24 cellular contexts compared by ENCODE assay signal in genomic region chr17:82025401-82026107, GRCh38. TPM values are rescaled to one million over a fixed set of nuclear protein-coding genes. Genes with fewer than 3 reads are reported as not detected.
DNase-seq lines count a peak whose midpoint lies in the region; ATAC-seq and TF ChIP-seq lines count a peak whose summit lies in the region.
"Had no signal": no experiment of that assay in that cellular context is flagged by ENCODE, and none has a peak within 500 bp of the region (broad histone marks: within the 10 kb centered on the region; RNA-seq: fewer than 3 reads in every experiment).

No MANE protein-coding gene starts in this region.

- POLR2A ChIA-PET in activated CD4-positive, alpha-beta memory T cell treated with anti-CD3 and anti-CD28 coated beads, Interleukin-2, amount 10 ng/mL, durations not matched to agents 7 days and 5 days (lab: Charles Lee) = interaction anchor here (1.2 to 2.3 kb wide), 2 partner anchors 12 to 203 kb away, joined by 3 to 8 read pairs; partner anchors contain the start of genes DCXR and SLC16A3
- POLR2A ChIA-PET in activated CD4-positive, alpha-beta memory T cell treated with anti-CD3 and anti-CD28 coated beads for 36 hours (lab: Charles Lee) = no interaction called here

- H3K27me3 ChIP-seq in liver (ENCODE audit: control insufficient read depth in 4 of 4, insufficient read depth in 4 of 4, low read length in 3 of 4) = no peaks in the 10 kb centered on the region
- H3K27me3 ChIP-seq in right cardiac atrium (ENCODE audit: control insufficient read depth, insufficient read depth) = no peaks in the 10 kb centered on the region
- H3K27me3 ChIP-seq: BE2C had no signal

- H3K9ac ChIP-seq in liver (ENCODE audit: low read depth in 1 of 2, low read length in 2 of 2) = no peak overlapping the region
- H3K9ac ChIP-seq: GM23248, KMS-11 had no signal

- no peaks in the 10 kb centered on the region for H3K36me3 ChIP-seq in liver (ENCODE audit: control insufficient read depth in 4 of 4, insufficient read depth in 3 of 4, low read depth in 1 of 4, low read length in 3 of 4)
- H3K36me3 ChIP-seq: BE2C had no signal

- H3K27ac Mint-ChIP-seq in activated CD4-positive, alpha-beta memory T cell treated with anti-CD3 and anti-CD28 coated beads, Interleukin-2, amount 10 ng/mL, durations not matched to agents 7 days and 5 days = no peak overlapping the region
- H3K27ac Mint-ChIP-seq in activated CD4-positive, alpha-beta memory T cell treated with anti-CD3 and anti-CD28 coated beads for 36 hours = no peak overlapping the region
- peak overlapping the region; percentile 13; the same call in 1 of the 2 replicates for H3K27ac Mint-ChIP-seq in HFFc6
- peak overlapping the region; percentile 31 for H3K27ac Mint-ChIP-seq in stimulated activated naive B cell treated with anti-CD40 and anti-IgM and Interleukin-4, amounts not matched to agents 10 μg/mL and 1 μg/mL and 100 μg/mL, for 72 hours
- H3K27ac Mint-ChIP-seq: CD4-positive, alpha-beta memory T cell; H9 had no signal

- peaks cover 12% of the 10 kb centered on the region for H3K36me3 Mint-ChIP-seq in activated CD4-positive, alpha-beta memory T cell treated with anti-CD3 and anti-CD28 coated beads, Interleukin-2, amount 10 ng/mL, durations not matched to agents 7 days and 5 days (ENCODE audit: low read depth)
- peaks cover 1% of the 10 kb centered on the region for H3K36me3 Mint-ChIP-seq in activated CD4-positive, alpha-beta memory T cell treated with anti-CD3 and anti-CD28 coated beads for 36 hours
- H3K36me3 Mint-ChIP-seq in HFFc6 (ENCODE audit: low read depth) = no peaks in the 10 kb centered on the region
- H3K36me3 Mint-ChIP-seq in stimulated activated naive B cell treated with anti-CD40 and anti-IgM and Interleukin-4, amounts not matched to agents 10 μg/mL and 1 μg/mL and 100 μg/mL, for 72 hours = peaks cover 20 to 30% of the 10 kb centered on the region in 2 donors

- peak overlapping the region; percentile 3 for H3K4me3 Mint-ChIP-seq in activated CD4-positive, alpha-beta memory T cell treated with anti-CD3 and anti-CD28 coated beads, Interleukin-2, amount 10 ng/mL, durations not matched to agents 7 days and 5 days
- H3K4me3 Mint-ChIP-seq in activated CD4-positive, alpha-beta memory T cell treated with anti-CD3 and anti-CD28 coated beads for 36 hours = no peak overlapping the region
- no peak overlapping the region for H3K4me3 Mint-ChIP-seq in HFFc6
- H3K4me3 Mint-ChIP-seq in stimulated activated naive B cell treated with anti-CD40 and anti-IgM and Interleukin-4, amounts not matched to agents 10 μg/mL and 1 μg/mL and 100 μg/mL, for 72 hours = no peak overlapping the region

- 96% methylated on average over 25 of the region's 25 CpGs for WGBS in liver
- WGBS in right cardiac atrium = 93% methylated on average over 25 of the region's 25 CpGs

- no peak overlapping the region for H3K4me3 ChIP-seq in liver (ENCODE audit: low read depth in 1 of 3, low read length in 3 of 3)
- no peak overlapping the region for H3K4me3 ChIP-seq in right cardiac atrium (ENCODE audit: low read length)
- H3K4me3 ChIP-seq: A549, GM23248 had no signal

- H3K9me3 Mint-ChIP-seq in activated CD4-positive, alpha-beta memory T cell treated with anti-CD3 and anti-CD28 coated beads, Interleukin-2, amount 10 ng/mL, durations not matched to agents 7 days and 5 days = no peaks in the 10 kb centered on the region
- no peaks in the 10 kb centered on the region for H3K9me3 Mint-ChIP-seq in activated CD4-positive, alpha-beta memory T cell treated with anti-CD3 and anti-CD28 coated beads for 36 hours
- no peaks in the 10 kb centered on the region for H3K9me3 Mint-ChIP-seq in HFFc6
- H3K9me3 Mint-ChIP-seq in stimulated activated naive B cell treated with anti-CD40 and anti-IgM and Interleukin-4, amounts not matched to agents 10 μg/mL and 1 μg/mL and 100 μg/mL, for 72 hours = no peaks in the 10 kb centered on the region
- H3K9me3 Mint-ChIP-seq: CD4-positive, alpha-beta memory T cell had no signal

- no peak for DNase-seq in activated CD4-positive, alpha-beta memory T cell treated with anti-CD3 and anti-CD28 coated beads, Interleukin-2, amount 10 ng/mL, durations not matched to agents 7 days and 5 days
- no peak for DNase-seq in activated CD4-positive, alpha-beta memory T cell treated with anti-CD3 and anti-CD28 coated beads for 36 hours
- DNase-seq in HFFc6 (no peak), Right ventricle myocardium superior (no peak), anterior cingulate cortex (lab: John Stamatoyannopoulos, UW) (no peak), right cardiac atrium (no peak)
- DNase-seq in stimulated activated naive B cell treated with anti-CD40 and anti-IgM and Interleukin-4, amounts not matched to agents 10 μg/mL and 1 μg/mL and 100 μg/mL, for 72 hours = no peak
- DNase-seq: BE2C; Caco-2; CD4-positive, alpha-beta memory T cell; DMS153; H9; IMR-90; NCI-H1105; NCI-H1694; NCI-H2081; NCI-H2171; NCI-H524 treated with DMSO at 0.1 percent for 48 hours; OCI-M1; SHP77 had no signal

- H3K9me3 ChIP-seq in liver (ENCODE audit: control insufficient read depth in 4 of 4, low read length in 3 of 4) (no peaks in the 10 kb centered on the region), right cardiac atrium (ENCODE audit: control insufficient read depth, low read length) (no peaks in the 10 kb centered on the region)
- H3K9me3 ChIP-seq: A549, BE2C, Caco-2 had no signal

- intact Hi-C loops in activated CD4-positive, alpha-beta memory T cell treated with anti-CD3 and anti-CD28 coated beads for 36 hours (cut with micrococcal nuclease) = no loop called here
- intact Hi-C loops in Right ventricle myocardium superior (cut with DNase I) (no loop called here), right cardiac atrium (cut with DNase I) (loop anchor here in 1 of 4 donors (5.0 kb wide), 1 partner anchor 127 kb away; no protein-coding TSS in a partner anchor)

- H3K27ac ChIP-seq in liver (ENCODE audit: low read depth in 1 of 2, low read length in 2 of 2) = peak overlapping the region; percentile 65 to 76
- no peak overlapping the region for H3K27ac ChIP-seq in right cardiac atrium (ENCODE audit: low read length)
- H3K27ac ChIP-seq: A549, GM23248, KMS-11 had no signal

- CTCF ChIA-PET in activated CD4-positive, alpha-beta memory T cell treated with anti-CD3 and anti-CD28 coated beads, Interleukin-2, amount 10 ng/mL, durations not matched to agents 7 days and 5 days (lab: Charles Lee) = interaction anchor here (1.5 kb wide), 1 partner anchor 12 kb away, joined by 7 read pairs; the partner anchor contains the start of gene DCXR
- CTCF ChIA-PET in activated CD4-positive, alpha-beta memory T cell treated with anti-CD3 and anti-CD28 coated beads for 36 hours (lab: Charles Lee) = interaction anchor here (1.9 kb wide), 1 partner anchor 66 kb away, joined by 9 read pairs; no protein-coding TSS in a partner anchor

- H3K27me3 Mint-ChIP-seq in activated CD4-positive, alpha-beta memory T cell treated with anti-CD3 and anti-CD28 coated beads, Interleukin-2, amount 10 ng/mL, durations not matched to agents 7 days and 5 days = no peaks in the 10 kb centered on the region
- no peaks in the 10 kb centered on the region for H3K27me3 Mint-ChIP-seq in activated CD4-positive, alpha-beta memory T cell treated with anti-CD3 and anti-CD28 coated beads for 36 hours
- H3K27me3 Mint-ChIP-seq in HFFc6 (ENCODE audit: insufficient read depth) = peaks cover 6% of the 10 kb centered on the region
- H3K27me3 Mint-ChIP-seq in stimulated activated naive B cell treated with anti-CD40 and anti-IgM and Interleukin-4, amounts not matched to agents 10 μg/mL and 1 μg/mL and 100 μg/mL, for 72 hours = peaks cover 4 to 23% of the 10 kb centered on the region in 2 donors
- H3K27me3 Mint-ChIP-seq: CD4-positive, alpha-beta memory T cell had no signal

- no peak for ATAC-seq in stimulated activated naive B cell treated with anti-CD40 and anti-IgM and Interleukin-4, amounts not matched to agents 10 μg/mL and 1 μg/mL and 100 μg/mL, for 72 hours (replicated peaks)
- ATAC-seq in Right ventricle myocardium superior (ENCODE audit: poor library complexity) = no peak
- ATAC-seq in right cardiac atrium = no peak
- ATAC-seq: A549 had no signal

- TF ChIP-seq CTCF in HFFc6 (IDR thresholded peaks at IDR 0.05) (no peak), liver (IDR thresholded peaks at IDR 0.05; ENCODE audit: low read depth, low read length, missing input control) (no peak)

- H3K4me1 ChIP-seq in liver (ENCODE audit: control insufficient read depth in 4 of 4, insufficient read depth in 4 of 4, low read length in 3 of 4) = peaks cover 22 to 70% (median 51%) of the 10 kb centered on the region in 4 donors
- peaks cover 3% of the 10 kb centered on the region for H3K4me1 ChIP-seq in right cardiac atrium (ENCODE audit: control insufficient read depth, insufficient read depth, low read length)

- no peak for TF ChIP-seq RAD21 in liver (IDR thresholded peaks at IDR 0.05)

- H3K4me1 Mint-ChIP-seq in activated CD4-positive, alpha-beta memory T cell treated with anti-CD3 and anti-CD28 coated beads, Interleukin-2, amount 10 ng/mL, durations not matched to agents 7 days and 5 days = peaks cover 44% of the 10 kb centered on the region
- peaks cover 29% of the 10 kb centered on the region for H3K4me1 Mint-ChIP-seq in activated CD4-positive, alpha-beta memory T cell treated with anti-CD3 and anti-CD28 coated beads for 36 hours (ENCODE audit: low read depth)
- H3K4me1 Mint-ChIP-seq in HFFc6 (ENCODE audit: low read depth) = peaks cover 17% of the 10 kb centered on the region
- peaks cover 25 to 38% of the 10 kb centered on the region in 2 donors for H3K4me1 Mint-ChIP-seq in stimulated activated naive B cell treated with anti-CD40 and anti-IgM and Interleukin-4, amounts not matched to agents 10 μg/mL and 1 μg/mL and 100 μg/mL, for 72 hours

RNA-seq across cellular contexts. Expression of gene LRRC45, which starts 2.4 kb away (rescaled TPM):
- total RNA-seq in activated CD4-positive, alpha-beta memory T cell treated with anti-CD3 and anti-CD28 coated beads, Interleukin-2, amount 10 ng/mL, durations not matched to agents 7 days and 5 days = 10 to 100 TPM; 34.8 to 35.5 TPM
- total RNA-seq in activated CD4-positive, alpha-beta memory T cell treated with anti-CD3 and anti-CD28 coated beads for 36 hours = 10 to 100 TPM; 16.3 to 19.0 TPM
- total RNA-seq in HFFc6 (2021; fragmentation: NEBNext Ultra II Directional; extraction: Animal tissue kit (Norgen Biotek cat#: 25700)) = 10 to 100 TPM in 3 of 6 experiments, 1 to 10 TPM in 3; 6.8 to 10.5 (median 10.0) TPM
- total RNA-seq in liver = 10 to 100 TPM in 1 of 2 donors, 1 to 10 TPM in 1; 7.2 to 14.1 TPM
- polyA plus RNA-seq in liver = 1 to 10 TPM; 4.0 to 6.8 TPM
- 4.7 TPM for total RNA-seq in Right ventricle myocardium superior
- 1 to 10 TPM; 3.2 to 6.7 (median 6.0) TPM for total RNA-seq in right cardiac atrium
- polyA plus RNA-seq in right cardiac atrium = 4.9 TPM

RNA-seq across cellular contexts. Expression of gene CENPX, which starts 2.9 kb away (rescaled TPM):
- 10 to 100 TPM; 52.7 to 54.7 TPM for total RNA-seq in activated CD4-positive, alpha-beta memory T cell treated with anti-CD3 and anti-CD28 coated beads, Interleukin-2, amount 10 ng/mL, durations not matched to agents 7 days and 5 days
- 10 to 100 TPM; 83.0 to 85.8 TPM for total RNA-seq in activated CD4-positive, alpha-beta memory T cell treated with anti-CD3 and anti-CD28 coated beads for 36 hours
- 10 to 100 TPM; 60.6 to 83.9 (median 73.3) TPM for total RNA-seq in HFFc6 (2021; fragmentation: NEBNext Ultra II Directional; extraction: Animal tissue kit (Norgen Biotek cat#: 25700))
- total RNA-seq in liver = 10 to 100 TPM; 22.5 to 40.6 TPM
- 10 to 100 TPM; 49.2 to 83.9 TPM for polyA plus RNA-seq in liver
- total RNA-seq in Right ventricle myocardium superior = 27.8 TPM
- 10 to 100 TPM; 20.1 to 28.6 (median 26.0) TPM for total RNA-seq in right cardiac atrium
- polyA plus RNA-seq in right cardiac atrium = 31.2 TPM

RNA-seq across cellular contexts. Expression of gene RAC3, which starts 5.9 kb away (rescaled TPM):
- total RNA-seq in activated CD4-positive, alpha-beta memory T cell treated with anti-CD3 and anti-CD28 coated beads, Interleukin-2, amount 10 ng/mL, durations not matched to agents 7 days and 5 days = 1 to 10 TPM; 7.9 to 8.1 TPM
- total RNA-seq in activated CD4-positive, alpha-beta memory T cell treated with anti-CD3 and anti-CD28 coated beads for 36 hours = 1 to 10 TPM; 6.3 to 8.1 TPM
- total RNA-seq in HFFc6 (2021; fragmentation: NEBNext Ultra II Directional; extraction: Animal tissue kit (Norgen Biotek cat#: 25700)) = 1 to 10 TPM; 4.3 to 8.5 (median 5.6) TPM
- total RNA-seq in liver (1 to 10 TPM; 3.1 to 6.3 TPM), Right ventricle myocardium superior (0.97 TPM), right cardiac atrium (1 to 10 TPM; 1.0 to 2.0 (median 1.5) TPM)
- polyA plus RNA-seq in liver (1 to 10 TPM in 1 of 2 donors, under 1 TPM in 1; 0.63 to 3.5 TPM), right cardiac atrium (2.4 TPM)

RNA-seq across cellular contexts. Expression of gene DCXR, which starts 11.9 kb away (rescaled TPM):
- total RNA-seq in activated CD4-positive, alpha-beta memory T cell treated with anti-CD3 and anti-CD28 coated beads, Interleukin-2, amount 10 ng/mL, durations not matched to agents 7 days and 5 days = 10 to 100 TPM; 93.9 to 95.2 TPM
- 100 to 1,000 TPM; 105 to 115 TPM for total RNA-seq in activated CD4-positive, alpha-beta memory T cell treated with anti-CD3 and anti-CD28 coated beads for 36 hours
- 100 to 1,000 TPM in 1 of 6 experiments, 10 to 100 TPM in 5; 73.4 to 100 (median 84.8) TPM for total RNA-seq in HFFc6 (2021; fragmentation: NEBNext Ultra II Directional; extraction: Animal tissue kit (Norgen Biotek cat#: 25700))
- total RNA-seq in liver (100 to 1,000 TPM in 1 of 2 donors, 10 to 100 TPM in 1; 58.6 to 504 TPM), Right ventricle myocardium superior (178 TPM), right cardiac atrium (100 to 1,000 TPM; 127 to 181 (median 168) TPM)
- polyA plus RNA-seq in liver (1,000 to 10,000 TPM in 1 of 2 donors, 100 to 1,000 TPM in 1; 667 to 1,190 TPM), right cardiac atrium (196 TPM)

RNA-seq across cellular contexts. Expression of gene RFNG, which starts 26.1 kb away (rescaled TPM):
- 10 to 100 TPM; 26.3 to 28.4 TPM for total RNA-seq in activated CD4-positive, alpha-beta memory T cell treated with anti-CD3 and anti-CD28 coated beads, Interleukin-2, amount 10 ng/mL, durations not matched to agents 7 days and 5 days
- total RNA-seq in activated CD4-positive, alpha-beta memory T cell treated with anti-CD3 and anti-CD28 coated beads for 36 hours = 10 to 100 TPM; 16.5 to 17.5 TPM
- 10 to 100 TPM; 37.6 to 48.5 (median 40.1) TPM for total RNA-seq in HFFc6 (2021; fragmentation: NEBNext Ultra II Directional; extraction: Animal tissue kit (Norgen Biotek cat#: 25700))
- 10 to 100 TPM; 15.0 to 23.7 TPM for total RNA-seq in liver
- 10 to 100 TPM; 23.2 to 36.0 TPM for polyA plus RNA-seq in liver
- 20.5 TPM for total RNA-seq in Right ventricle myocardium superior
- 10 to 100 TPM; 19.0 to 25.1 (median 20.2) TPM for total RNA-seq in right cardiac atrium
- 25.4 TPM for polyA plus RNA-seq in right cardiac atrium

Comparison
In these comparisons a context has a peak if more than half of its experiments do, and no peak if none do; other contexts are left out.
1. H3K27ac Mint-ChIP-seq: peak in HFFc6 (single experiment) and stimulated activated naive B cell treated with anti-CD40 and anti-IgM and Interleukin-4, amounts not matched to agents 10 μg/mL and 1 μg/mL and 100 μg/mL, for 72 hours (single experiment); none in activated CD4-positive, alpha-beta memory T cell treated with anti-CD3 and anti-CD28 coated beads, Interleukin-2, amount 10 ng/mL, durations not matched to agents 7 days and 5 days (single experiment) and activated CD4-positive, alpha-beta memory T cell treated with anti-CD3 and anti-CD28 coated beads for 36 hours (single experiment).